ENCODE assay signal across 9 cellular contexts in the genomic region with DNA sequence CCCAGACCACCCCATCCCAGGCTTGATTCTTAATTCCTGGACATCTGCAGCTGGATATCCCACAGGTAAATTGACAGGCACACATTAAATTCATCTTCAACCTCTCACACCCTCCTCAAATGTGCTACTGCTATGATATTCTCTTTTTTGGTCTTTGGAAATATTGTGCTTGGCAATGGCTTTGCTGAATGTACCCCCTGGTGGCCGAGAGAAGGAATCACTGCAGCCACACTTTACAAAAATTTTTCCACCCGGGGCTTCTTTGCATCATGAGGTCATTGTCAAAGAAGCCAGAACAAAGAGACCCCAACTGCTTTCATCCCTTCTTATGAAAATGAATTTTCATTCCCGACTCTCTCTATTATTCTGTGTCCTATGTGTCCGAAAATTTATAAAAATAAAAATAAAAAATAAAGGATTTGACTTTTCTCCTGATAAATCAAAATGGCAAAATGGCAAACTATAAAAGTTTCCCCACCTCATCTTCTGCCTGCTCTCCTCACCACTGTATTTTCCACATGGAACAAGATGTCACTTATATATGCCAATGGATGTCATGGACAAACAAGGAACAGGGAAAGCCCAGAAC. TPM values are rescaled to one million over a fixed set of nuclear protein-coding genes. Genes with fewer than 3 reads are reported as not detected.
DNase-seq lines count a peak whose midpoint lies in the region; ATAC-seq and TF ChIP-seq lines count a peak whose summit lies in the region.
"Had no signal": no experiment of that assay in that cellular context is flagged by ENCODE, and none has a peak within 500 bp of the region (broad histone marks: within the 10 kb centered on the region; RNA-seq: fewer than 3 reads in every experiment).

No MANE protein-coding gene starts in this region.

- no peak overlapping the region for H3K4me3 Mint-ChIP-seq in T-helper 2 cell treated with Interferon-gamma antibody and Interleukin-4, amounts not matched to agents 5 μg/mL and 100 μg/mL, for 36 hours
- H3K4me3 Mint-ChIP-seq: activated naive CD8-positive, alpha-beta T cell had no signal

- H3K36me3 Mint-ChIP-seq in T-helper 2 cell treated with Interferon-gamma antibody and Interleukin-4, amounts not matched to agents 5 μg/mL and 100 μg/mL, for 36 hours (ENCODE audit: low read depth), result no peaks in the 10 kb centered on the region
- H3K36me3 Mint-ChIP-seq: activated naive CD8-positive, alpha-beta T cell had no signal

- peaks cover 0 to 20% (median 0%) of the 10 kb centered on the region in 9 donors for H3K27me3 ChIP-seq in heart left ventricle

- H3K27me3 Mint-ChIP-seq in T-helper 2 cell treated with Interferon-gamma antibody and Interleukin-4, amounts not matched to agents 5 μg/mL and 100 μg/mL, for 36 hours (ENCODE audit: low read depth), result peaks cover 33% of the 10 kb centered on the region

- no peak for TF ChIP-seq POLR2A in heart left ventricle (IDR thresholded peaks at IDR 0.05)

- H3K4me1 ChIP-seq in heart left ventricle, result no peaks in the 10 kb centered on the region

- no peaks in the 10 kb centered on the region for H3K9me3 ChIP-seq in heart left ventricle

- H3K4me3 ChIP-seq in heart left ventricle, result no peak overlapping the region
- H3K4me3 ChIP-seq in fibroblast of pulmonary artery (replicated peaks; ENCODE audit: low read depth, low read length), result no peak overlapping the region

- no peak overlapping the region for H3K27ac Mint-ChIP-seq in T-helper 2 cell treated with Interferon-gamma antibody and Interleukin-4, amounts not matched to agents 5 μg/mL and 100 μg/mL, for 36 hours
- H3K27ac Mint-ChIP-seq: activated naive CD8-positive, alpha-beta T cell had no signal

- peak; percentile 62 to 79 (median 72) for TF ChIP-seq CTCF in heart left ventricle (IDR thresholded peaks at IDR 0.05)
- TF ChIP-seq CTCF in fibroblast of pulmonary artery (IDR thresholded peaks at IDR 0.05; ENCODE audit: low read length, missing control alignments), result peak; percentile 92

- intact Hi-C loops in heart left ventricle (cut with DNase I) (loop anchor here in 4 of 10 donors (1.0 to 5.0 kb wide), 3 partner anchors 116 to 591 kb away; no protein-coding TSS in a partner anchor), cardiac septum (cut with DNase I) (loop anchor here (10.0 kb wide), 1 partner anchor 594 kb away; no protein-coding TSS in a partner anchor), sciatic nerve (cut with DNase I) (no loop called here)

- 20 to 31% (median 28%) methylated on average over 4 of the region's 4 CpGs for WGBS in heart left ventricle, 4 donors

- H3K36me3 ChIP-seq in heart left ventricle, result no peaks in the 10 kb centered on the region

- ATAC-seq in heart left ventricle, result peak in 1 of 4 donors; percentile 36
- peak; percentile 51 for ATAC-seq in HG02981 (IDR thresholded peaks at IDR 0.05; ENCODE audit: unreplicated experiment)
- peak; percentile 74 for ATAC-seq in sciatic nerve

- DNase-seq in heart left ventricle, result no peak
- no peak for DNase-seq in cardiac septum (ENCODE audit: low spot score)
- DNase-seq in RPMI8226, result peak; percentile 20
- peak; percentile 58 for DNase-seq in fibroblast of pulmonary artery (ENCODE audit: low read depth)
- no peak for DNase-seq in sciatic nerve (ENCODE audit: low spot score)
- DNase-seq in T-helper 2 cell treated with Interferon-gamma antibody and Interleukin-4, amounts not matched to agents 5 μg/mL and 100 μg/mL, for 36 hours (ENCODE audit: low spot score), result no peak
- DNase-seq in putamen (ENCODE audit: low spot score), result no peak

- H3K9me3 Mint-ChIP-seq in T-helper 2 cell treated with Interferon-gamma antibody and Interleukin-4, amounts not matched to agents 5 μg/mL and 100 μg/mL, for 36 hours, result no peaks in the 10 kb centered on the region

- H3K27ac ChIP-seq in heart left ventricle, result no peak overlapping the region

- no peaks in the 10 kb centered on the region for H3K4me1 Mint-ChIP-seq in T-helper 2 cell treated with Interferon-gamma antibody and Interleukin-4, amounts not matched to agents 5 μg/mL and 100 μg/mL, for 36 hours (ENCODE audit: low read depth)

RNA-seq across cellular contexts. Expression of a gene that starts 15.0 kb away (rescaled TPM):
- total RNA-seq in heart left ventricle (1 to 10 TPM in 5 of 9 donors, under 1 TPM in 4; 0.65 to 4.9 (median 1.1) TPM), cardiac septum (1.7 TPM), sciatic nerve (96.4 TPM)
- polyA plus RNA-seq in heart left ventricle, result 1 to 10 TPM; 1.3 to 2.8 TPM

RNA-seq across cellular contexts. Expression of a gene that starts 17.9 kb away (rescaled TPM):
- total RNA-seq in heart left ventricle, result not detected
- not detected for polyA plus RNA-seq in heart left ventricle
- total RNA-seq in cardiac septum, result not detected
- total RNA-seq in sciatic nerve, result not detected

Comparison
In these comparisons a context has a peak if more than half of its experiments do, and no peak if none do; other contexts are left out.
1. DNase-seq: peak in RPMI8226 (single experiment) and fibroblast of pulmonary artery (single experiment); none in heart left ventricle (0 of 5), cardiac septum (single experiment), sciatic nerve (single experiment), T-helper 2 cell treated with Interferon-gamma antibody and Interleukin-4, amounts not matched to agents 5 μg/mL and 100 μg/mL, for 36 hours (single experiment) and putamen (single experiment).
2. RNA of a gene that starts 15.0 kb away (total RNA-seq): 96.4 TPM in sciatic nerve (single experiment); 1.7 TPM in cardiac septum (single experiment) and 0.65 to 4.9 TPM in heart left ventricle; every median in the first group is over 10 times any median in the second.